In genomic region chr6:31128093-31128676, GRCh38 we compare ENCODE assay signal across 9 cellular contexts. TPM values are rescaled to one million over a fixed set of nuclear protein-coding genes. Genes with fewer than 3 reads are reported as not detected.
DNase-seq lines count a peak whose midpoint lies in the region; ATAC-seq and TF ChIP-seq lines count a peak whose summit lies in the region.
"Had no signal": no experiment of that assay in that cellular context is flagged by ENCODE, and none has a peak within 500 bp of the region (broad histone marks: within the 10 kb centered on the region; RNA-seq: fewer than 3 reads in every experiment).

No MANE protein-coding gene starts in this region.

- in situ Hi-C loops in astrocyte of the spinal cord (cut with HindIII; ENCODE audit: low sequenced_read_pairs): no loop called here

- ATAC-seq in DND-41 (ENCODE audit: insufficient read depth, low read depth) (peak; percentile 79), HG03196 (IDR thresholded peaks at IDR 0.05; ENCODE audit: unreplicated experiment) (no peak), HG03280 (IDR thresholded peaks at IDR 0.05; ENCODE audit: unreplicated experiment) (no peak)

- no peak overlapping the region for H3K27ac ChIP-seq in DND-41 (ENCODE audit: low read length)
- H3K27ac ChIP-seq in Karpas-422 (ENCODE audit: low read length): no peak overlapping the region

- H3K4me3 ChIP-seq in DND-41 (ENCODE audit: low read depth in 1 of 2, low read length in 2 of 2): no peak overlapping the region
- H3K4me3 ChIP-seq in Karpas-422 (ENCODE audit: low read length): no peak overlapping the region
- H3K4me3 ChIP-seq in astrocyte of the spinal cord (ENCODE audit: low read depth, low read length): no peak overlapping the region
- no peak overlapping the region for H3K4me3 ChIP-seq in kidney epithelial cell (ENCODE audit: low read depth, low read length)

- DNase-seq in DND-41: peak; percentile 72
- peak; percentile 84 for DNase-seq in Karpas-422
- peak; percentile 77 for DNase-seq in T-helper 9 cell
- DNase-seq in astrocyte of the spinal cord (ENCODE audit: low read depth, low spot score): peak; percentile 35
- DNase-seq in kidney epithelial cell (ENCODE audit: low read depth): no peak
- DNase-seq in stimulated activated CD4-positive, alpha-beta T cell treated with anti-CD3 and anti-CD28 coated beads, Interleukin-4, amount 100 ng/mL, for 24 hours: peak; percentile 81

- no peak overlapping the region for H3K4me2 ChIP-seq in DND-41 (ENCODE audit: insufficient read depth, low read length)
- no peak overlapping the region for H3K4me2 ChIP-seq in Karpas-422 (ENCODE audit: low read depth, low read length, poor library complexity, severe bottlenecking)

- H4K20me1 ChIP-seq in DND-41 (ENCODE audit: insufficient read depth, low read length) (no peaks in the 10 kb centered on the region), Karpas-422 (ENCODE audit: insufficient read depth, low read depth, low read length) (no peaks in the 10 kb centered on the region)

- peak; percentile 86 for TF ChIP-seq CTCF in DND-41 (IDR thresholded peaks at IDR 0.05; ENCODE audit: borderline replicate concordance, extremely low read depth, low read length, poor library complexity, severe bottlenecking)
- peak; percentile 92 for TF ChIP-seq CTCF in astrocyte of the spinal cord (IDR thresholded peaks at IDR 0.05; ENCODE audit: low read depth, low read length)
- peak; percentile 91 for TF ChIP-seq CTCF in kidney epithelial cell (IDR thresholded peaks at IDR 0.05; ENCODE audit: insufficient read depth, low read length, poor library complexity, severe bottlenecking)

- no peaks in the 10 kb centered on the region for H3K79me2 ChIP-seq in DND-41 (ENCODE audit: insufficient read depth, low read length)
- H3K79me2 ChIP-seq in Karpas-422 (ENCODE audit: low read length): no peaks in the 10 kb centered on the region

- peaks cover 10% of the 10 kb centered on the region for H3K27me3 ChIP-seq in DND-41 (ENCODE audit: insufficient read depth, low read length, poor library complexity)
- H3K27me3 ChIP-seq in Karpas-422 (ENCODE audit: low read length): no peaks in the 10 kb centered on the region
- no peaks in the 10 kb centered on the region for H3K27me3 ChIP-seq in kidney epithelial cell (ENCODE audit: control insufficient read depth, insufficient read depth, low read length)

- H3K9me2 ChIP-seq in Karpas-422 (replicated peaks; ENCODE audit: insufficient read depth, low read length): no peaks in the 10 kb centered on the region

- H2AFZ ChIP-seq in DND-41 (ENCODE audit: low read depth, low read length) (no peak overlapping the region), Karpas-422 (ENCODE audit: low read length) (no peak overlapping the region)

- no peaks in the 10 kb centered on the region for H3K4me1 ChIP-seq in DND-41 (ENCODE audit: insufficient read depth, low read length)
- no peaks in the 10 kb centered on the region for H3K4me1 ChIP-seq in Karpas-422 (ENCODE audit: low read length)

- H3K9me3 ChIP-seq in DND-41 (ENCODE audit: insufficient read depth, low read length, severe bottlenecking) (no peaks in the 10 kb centered on the region), Karpas-422 (ENCODE audit: low read length) (no peaks in the 10 kb centered on the region)

- H3K9ac ChIP-seq in DND-41 (ENCODE audit: low read depth, low read length) (no peak overlapping the region), Karpas-422 (ENCODE audit: low read length) (no peak overlapping the region)

- H3K36me3 ChIP-seq in DND-41 (ENCODE audit: insufficient read depth, low read length): no peaks in the 10 kb centered on the region
- H3K36me3 ChIP-seq in Karpas-422 (ENCODE audit: insufficient read depth, low read length): no peaks in the 10 kb centered on the region
- no peaks in the 10 kb centered on the region for H3K36me3 ChIP-seq in kidney epithelial cell (ENCODE audit: control insufficient read depth, insufficient read depth, low read length)

RNA-seq across cellular contexts. Expression of gene CDSN, which starts 7.9 kb away (rescaled TPM):
- not detected in 2 replicates for total RNA-seq in Karpas-422 (2014; rRNA removed; shearing (Covaris generic); ENCODE audit: low replicate concordance)
- not detected in 2 replicates for total RNA-seq in kidney epithelial cell
- total RNA-seq: activated CD8-positive, alpha-beta memory T cell treated with anti-CD3 and anti-CD28 coated beads for 36 hours had no signal

RNA-seq across cellular contexts. Expression of gene PSORS1C2, which starts 10.7 kb away (rescaled TPM):
- total RNA-seq in Karpas-422 (2014; rRNA removed; shearing (Covaris generic); ENCODE audit: low replicate concordance): not detected in 2 replicates
- total RNA-seq in kidney epithelial cell: not detected in 2 replicates
- total RNA-seq: activated CD8-positive, alpha-beta memory T cell treated with anti-CD3 and anti-CD28 coated beads for 36 hours had no signal

RNA-seq across cellular contexts. Expression of gene PSORS1C1, which starts 13.6 kb away (rescaled TPM):
- not detected in 2 replicates for total RNA-seq in Karpas-422 (2014; rRNA removed; shearing (Covaris generic); ENCODE audit: low replicate concordance)
- 0.38 and 0.48 TPM in 2 replicates for total RNA-seq in kidney epithelial cell
- total RNA-seq: activated CD8-positive, alpha-beta memory T cell treated with anti-CD3 and anti-CD28 coated beads for 36 hours had no signal

RNA-seq across cellular contexts. Expression of gene C6orf15, which starts 15.8 kb away (rescaled TPM):
- not detected in 2 replicates for total RNA-seq in Karpas-422 (2014; rRNA removed; shearing (Covaris generic); ENCODE audit: low replicate concordance)
- total RNA-seq in kidney epithelial cell: 0.62 and 0.79 TPM in 2 replicates
- total RNA-seq: activated CD8-positive, alpha-beta memory T cell treated with anti-CD3 and anti-CD28 coated beads for 36 hours had no signal

RNA-seq across cellular contexts. Expression of gene CCHCR1, which starts 29.4 kb away (rescaled TPM):
- total RNA-seq in Karpas-422 (2014; rRNA removed; shearing (Covaris generic); ENCODE audit: low replicate concordance): 21.3 and 23.1 TPM in 2 replicates
- 16.4 and 20.2 TPM in 2 replicates for total RNA-seq in kidney epithelial cell
